11 cellular contexts compared by ENCODE assay signal in genomic region chr5:38420246-38420645, GRCh38.
"Had no signal": no experiment of that assay in that cellular context is flagged by ENCODE, and none has a peak within 500 bp of the region (broad histone marks: within the 10 kb centered on the region; RNA-seq: fewer than 3 reads in every experiment).

No MANE protein-coding gene starts in this region.

- H3K36me3 ChIP-seq: thyroid gland, uterus had no signal

- H3K9me3 Mint-ChIP-seq: activated CD4-positive, alpha-beta T cell treated with anti-CD3 and anti-CD28 coated beads, Interleukin-2, amount 10 ng/mL, durations not matched to agents 7 days and 5 days; activated T-helper 2 cell treated with anti-CD3 and anti-CD28 coated beads, Interferon-gamma antibody, Interleukin-2, Interleukin-4, amounts not matched to agents 10 μg/mL and 5 μg/mL and 100 μg/mL, durations not matched to agents 14 hours and 24 hours and 36 hours had no signal

- H3K4me1 ChIP-seq: thyroid gland, uterus had no signal

- H3K27ac ChIP-seq: dorsolateral prefrontal cortex, hepatocyte, parathyroid adenoma, thyroid gland, uterus had no signal

- H3K79me2 ChIP-seq: hepatocyte, parathyroid adenoma had no signal

- H3K4me3 Mint-ChIP-seq: activated CD4-positive, alpha-beta T cell treated with anti-CD3 and anti-CD28 coated beads, Interleukin-2, amount 10 ng/mL, durations not matched to agents 7 days and 5 days had no signal

- H2AFZ ChIP-seq: hepatocyte, parathyroid adenoma had no signal

- DNase-seq: activated CD4-positive, CD25-positive, alpha-beta regulatory T cell; activated CD8-positive, alpha-beta memory T cell treated with anti-CD3 and anti-CD28 coated beads for 24 hours; activated naive CD4-positive, alpha-beta T cell treated with anti-CD3 and anti-CD28 coated beads, Interleukin-2, amount 50 U/mL, for 16 hours; activated T-cell treated with anti-CD3 and anti-CD28 coated beads for 4 hours had no signal

- H3K27ac Mint-ChIP-seq: activated CD4-positive, alpha-beta T cell treated with anti-CD3 and anti-CD28 coated beads, Interleukin-2, amount 10 ng/mL, durations not matched to agents 7 days and 5 days; activated T-helper 2 cell treated with anti-CD3 and anti-CD28 coated beads, Interferon-gamma antibody, Interleukin-2, Interleukin-4, amounts not matched to agents 10 μg/mL and 5 μg/mL and 100 μg/mL, durations not matched to agents 14 hours and 24 hours and 36 hours had no signal

- H3K27me3 ChIP-seq: hepatocyte, thyroid gland, uterus had no signal

- H3K4me3 ChIP-seq: dorsolateral prefrontal cortex, hepatocyte, thyroid gland, uterus had no signal

- H3K9ac ChIP-seq: parathyroid adenoma had no signal

- H3K4me2 ChIP-seq: hepatocyte had no signal

- H3K4me1 Mint-ChIP-seq: activated CD4-positive, alpha-beta T cell treated with anti-CD3 and anti-CD28 coated beads, Interleukin-2, amount 10 ng/mL, durations not matched to agents 7 days and 5 days had no signal

- H3K9me3 ChIP-seq: thyroid gland, uterus had no signal
